13 cellular contexts compared by ENCODE assay signal in the genomic region with DNA sequence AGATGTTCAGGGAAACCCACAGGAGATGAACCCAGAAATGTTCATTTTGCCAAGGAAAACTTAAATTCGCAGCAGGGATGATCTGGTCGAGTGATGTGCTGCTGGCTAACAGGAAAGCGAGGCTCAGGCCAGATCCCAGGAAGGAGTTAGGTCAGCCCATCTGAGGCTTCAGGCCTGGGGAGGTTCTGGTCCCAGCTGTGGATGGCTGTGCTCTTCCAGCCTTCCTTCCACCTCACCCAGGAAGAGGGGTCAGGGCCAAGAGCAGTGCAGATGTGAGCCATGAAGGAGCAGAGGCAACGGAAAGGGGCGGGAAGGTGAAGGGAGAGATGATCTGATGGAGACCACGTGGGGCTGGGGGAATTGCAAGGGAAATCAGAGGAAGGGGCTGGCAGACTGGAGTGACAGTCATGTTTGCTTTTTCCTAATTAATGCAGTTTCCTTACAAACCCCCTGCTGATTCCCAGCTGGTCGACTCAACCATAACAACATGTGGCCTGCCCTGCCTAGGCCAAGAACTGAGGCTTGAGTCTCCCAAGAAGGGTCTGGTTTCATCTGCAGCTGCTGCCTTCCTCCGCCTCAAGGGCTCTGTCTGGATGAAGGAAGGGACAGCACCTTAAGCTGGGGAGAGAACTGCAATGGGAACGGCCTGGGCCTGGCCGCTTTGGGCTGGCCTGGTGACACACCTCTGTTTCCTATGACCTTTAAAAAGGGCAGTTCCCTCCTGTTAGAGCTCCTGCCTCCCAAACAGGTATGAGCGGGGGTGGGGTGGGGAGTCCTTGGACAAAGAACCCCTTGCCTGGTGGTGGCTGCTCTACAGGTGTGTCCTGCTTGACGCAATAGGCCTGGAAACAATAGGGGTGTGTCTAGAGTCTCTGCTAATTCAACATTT. TPM values are rescaled to one million over a fixed set of nuclear protein-coding genes. Genes with fewer than 3 reads are reported as not detected.
A peak's percentile ranks its signal among the peaks of the same experiment; 100 is the strongest.
DNase-seq lines count a peak whose midpoint lies in the region; ATAC-seq, FAIRE-seq and TF ChIP-seq lines count a peak whose summit lies in the region.
"Had no signal": no experiment of that assay in that cellular context is flagged by ENCODE, and none has a peak within 500 bp of the region (broad histone marks: within the 10 kb centered on the region; RNA-seq: fewer than 3 reads in every experiment).

No MANE protein-coding gene starts in this region.

- no peaks in the 10 kb centered on the region for H3K9me3 Mint-ChIP-seq in Caco-2 (ENCODE audit: unreplicated experiment)

- H3K27me3 Mint-ChIP-seq in Caco-2 (ENCODE audit: insufficient read depth, unreplicated experiment) (no peaks in the 10 kb centered on the region), T-helper 17 cell (peaks cover 30% of the 10 kb centered on the region)

- H3K27me3 ChIP-seq in Caco-2 (replicated peaks; ENCODE audit: control insufficient read depth, insufficient read depth, low read length), result no peaks in the 10 kb centered on the region
- H3K27me3 ChIP-seq in bronchial epithelial cell (ENCODE audit: control insufficient read depth, insufficient read depth, low read length), result no peaks in the 10 kb centered on the region
- H3K27me3 ChIP-seq in mucosa of stomach (ENCODE audit: control insufficient read depth, insufficient read depth, low read length), result no peaks in the 10 kb centered on the region
- no peaks in the 10 kb centered on the region for H3K27me3 ChIP-seq in MM.1S (replicated peaks; ENCODE audit: insufficient read depth, low read length)

- H3K9ac ChIP-seq in mucosa of stomach (ENCODE audit: low read length) (peak overlapping the region; percentile 55), MM.1S (ENCODE audit: low read length) (no peak overlapping the region)

- H2AFZ ChIP-seq in MM.1S (ENCODE audit: low read length), result no peak overlapping the region

- H3K9me3 ChIP-seq in Caco-2, result no peaks in the 10 kb centered on the region
- no peaks in the 10 kb centered on the region for H3K9me3 ChIP-seq in mucosa of stomach (ENCODE audit: control insufficient read depth, low read length)
- no peaks in the 10 kb centered on the region for H3K9me3 ChIP-seq in MM.1S (replicated peaks; ENCODE audit: insufficient read depth, low read length)
- H3K9me3 ChIP-seq in T-helper 17 cell (ENCODE audit: control insufficient read depth, low read length, poor library complexity, severe bottlenecking), result no peaks in the 10 kb centered on the region

- H3K4me3 ChIP-seq in Caco-2 (ENCODE audit: low read depth, low read length), result no peak overlapping the region
- H3K4me3 ChIP-seq in bronchial epithelial cell (ENCODE audit: low read depth, low read length), result no peak overlapping the region
- no peak overlapping the region for H3K4me3 ChIP-seq in mucosa of stomach (ENCODE audit: low read length)
- no peak overlapping the region for H3K4me3 ChIP-seq in MM.1S (ENCODE audit: low read length)

- H3K36me3 ChIP-seq in Caco-2 (ENCODE audit: control insufficient read depth, insufficient read depth, low read length), result no peaks in the 10 kb centered on the region
- no peaks in the 10 kb centered on the region for H3K36me3 ChIP-seq in bronchial epithelial cell (ENCODE audit: control insufficient read depth, insufficient read depth, low read length)
- H3K36me3 ChIP-seq in mucosa of stomach (ENCODE audit: control insufficient read depth, insufficient read depth, low read length), result no peaks in the 10 kb centered on the region
- no peaks in the 10 kb centered on the region for H3K36me3 ChIP-seq in MM.1S (replicated peaks; ENCODE audit: insufficient read depth, low read length)

- H3K4me1 Mint-ChIP-seq in Caco-2 (ENCODE audit: low read depth, unreplicated experiment), result peaks cover 20% of the 10 kb centered on the region
- peaks cover 2% of the 10 kb centered on the region for H3K4me1 Mint-ChIP-seq in T-helper 17 cell
- H3K4me1 Mint-ChIP-seq: B cell had no signal

- no peaks in the 10 kb centered on the region for H3F3A ChIP-seq in MM.1S (ENCODE audit: insufficient read depth, low read length)

- H3K27ac Mint-ChIP-seq in Caco-2 (ENCODE audit: unreplicated experiment) (peak overlapping the region; percentile 71), T-helper 17 cell (no peak overlapping the region)
- H3K27ac Mint-ChIP-seq: B cell had no signal

- H3K4me1 ChIP-seq in Caco-2 (peaks cover 23% of the 10 kb centered on the region), mucosa of stomach (ENCODE audit: control insufficient read depth, insufficient read depth, low read length) (peaks cover 49% of the 10 kb centered on the region), MM.1S (ENCODE audit: low read length) (no peaks in the 10 kb centered on the region)

- no peaks in the 10 kb centered on the region for H3K9me2 ChIP-seq in MM.1S (replicated peaks; ENCODE audit: insufficient read depth, low read length)

- intact Hi-C loops in Caco-2 (cut with micrococcal nuclease; ENCODE audit: unreplicated experiment), result no loop called here

- no peak for TF ChIP-seq CTCF in Caco-2 (IDR thresholded peaks at IDR 0.05; ENCODE audit: insufficient read depth in 1 of 2, low read depth in 1 of 2, low read length in 1 of 2, severe bottlenecking in 1 of 2, unreplicated experiment in 1 of 2)
- no peak for TF ChIP-seq CTCF in bronchial epithelial cell (IDR thresholded peaks at IDR 0.05; ENCODE audit: insufficient read depth, low read length, severe bottlenecking)
- no peak for TF ChIP-seq CTCF in MM.1S (IDR thresholded peaks at IDR 0.05; ENCODE audit: low read length)

- CTCF ChIA-PET in Caco-2 (lab: Charles Lee), result interaction anchor here (1.1 kb wide), 1 partner anchor 384 kb away, joined by 3 read pairs; no protein-coding TSS in a partner anchor

- no peaks in the 10 kb centered on the region for H3K36me3 Mint-ChIP-seq in Caco-2 (ENCODE audit: insufficient read depth, unreplicated experiment)
- H3K36me3 Mint-ChIP-seq in T-helper 17 cell (ENCODE audit: low read depth), result no peaks in the 10 kb centered on the region

- no peak for FAIRE-seq in bronchial epithelial cell (lab: Jason Lieb, UNC)

- peak; percentile 68 to 71 for DNase-seq in Caco-2
- DNase-seq in NCI-H146 (lab: John Stamatoyannopoulos, UW), result peak; percentile 98
- DNase-seq in bronchial epithelial cell (ENCODE audit: low read depth), result peak; percentile 27
- DNase-seq in MM.1S, result no peak
- DNase-seq in T-helper 17 cell, result no peak
- DNase-seq: anterior cingulate cortex, left cardiac atrium had no signal

- H4K20me1 ChIP-seq in MM.1S (ENCODE audit: insufficient read depth, low read length), result no peaks in the 10 kb centered on the region

- no peaks in the 10 kb centered on the region for H3K79me2 ChIP-seq in MM.1S (ENCODE audit: low read length)

- H3K4me3 Mint-ChIP-seq in Caco-2 (ENCODE audit: unreplicated experiment) (no peak overlapping the region), T-helper 17 cell (no peak overlapping the region)
- H3K4me3 Mint-ChIP-seq: B cell had no signal

- ATAC-seq in HG02884 (IDR thresholded peaks at IDR 0.05; ENCODE audit: unreplicated experiment) (no peak), T-helper 17 cell (no peak), GM21381 (IDR thresholded peaks at IDR 0.05; ENCODE audit: unreplicated experiment) (no peak)

- H3K27ac ChIP-seq in MM.1S (ENCODE audit: low read length), result no peak overlapping the region

- no TSS peak for BruUV-seq in Caco-2 (replicated peaks; lab: Mats Ljungman, UMichigan)

- POLR2A ChIA-PET in Caco-2 (lab: Charles Lee), result no interaction called here

- no peak overlapping the region for H3K4me2 ChIP-seq in MM.1S (ENCODE audit: low read depth, low read length)

RNA-seq across cellular contexts. Expression of a gene that starts 7.7 kb away (rescaled TPM):
- total RNA-seq in Caco-2 (2022) (65.4 and 66.7 TPM in 2 replicates), bronchial epithelial cell (79.5 and 94.3 TPM in 2 replicates), T-helper 17 cell (10 to 100 TPM; 24.2 to 29.8 TPM)

RNA-seq across cellular contexts. Expression of a gene that starts 50.5 kb away (rescaled TPM):
- total RNA-seq in Caco-2 (2022), result not detected in 2 replicates
- under 0.01 and 0.13 TPM in 2 replicates for total RNA-seq in bronchial epithelial cell
- total RNA-seq in T-helper 17 cell, result under 1 TPM in 1 of 2 donors, not detected in 1; 0.29 TPM
- total RNA-seq: B cell; epithelial cell of proximal tubule; T-helper 1 cell treated with Interleukin-12 subunit alpha and Interleukin-12 subunit beta and Interleukin-4 antibody, amounts not matched to agents 30 ng/mL and 1 ng/mL, for 36 hours had no signal

RNA-seq across cellular contexts. Expression of a gene that starts 59.7 kb away (rescaled TPM):
- 33.1 and 33.5 TPM in 2 replicates for total RNA-seq in Caco-2 (2022)
- 21.5 and 27.9 TPM in 2 replicates for total RNA-seq in bronchial epithelial cell
- 10 to 100 TPM; 17.1 to 30.5 TPM for total RNA-seq in T-helper 17 cell

Comparison
In these comparisons a context has a peak if more than half of its experiments do, and no peak if none do; other contexts are left out.
1. DNase-seq: peak in Caco-2 (2 of 2), NCI-H146 (single experiment) and bronchial epithelial cell (single experiment); none in MM.1S (single experiment) and T-helper 17 cell (0 of 3).